In genomic region chr14:24734917-24735500, GRCh38 we compare ENCODE assay signal across 1 cellular context.
TF ChIP-seq lines count a peak whose summit lies in the region.

No MANE protein-coding gene starts in this region.

TF ChIP-seq in K562, 482 proteins besides CTCF, POLR2A, EP300 and RAD21 (continued from another document):
- TF ChIP-seq MGA (IDR thresholded peaks at IDR 0.05) (no peak), ATF1 (CRISPR knock-in tag; IDR thresholded peaks at IDR 0.05) (no peak), ATF1 (tag; IDR thresholded peaks at IDR 0.05) (no peak), STAT5A (IDR thresholded peaks at IDR 0.05; ENCODE audit: borderline replicate concordance, low read length) (no peak), ZNF384 (IDR thresholded peaks at IDR 0.05; ENCODE audit: low read depth, low read length) (peak; percentile 72), POLR2H (tag; IDR thresholded peaks at IDR 0.05; ENCODE audit: low read depth) (no peak), CHD4 (IDR thresholded peaks at IDR 0.05; ENCODE audit: insufficient read depth, insufficient replicate concordance, low read depth, low read length, poor library complexity, severe bottlenecking) (no peak), ZNF589 (CRISPR knock-in tag; IDR thresholded peaks at IDR 0.05; ENCODE audit: low read depth) (no peak), ATF4 (CRISPR knock-in tag; IDR thresholded peaks at IDR 0.05) (no peak), SRF (CRISPR knock-in tag; IDR thresholded peaks at IDR 0.05) (no peak)
